In the genomic region with DNA sequence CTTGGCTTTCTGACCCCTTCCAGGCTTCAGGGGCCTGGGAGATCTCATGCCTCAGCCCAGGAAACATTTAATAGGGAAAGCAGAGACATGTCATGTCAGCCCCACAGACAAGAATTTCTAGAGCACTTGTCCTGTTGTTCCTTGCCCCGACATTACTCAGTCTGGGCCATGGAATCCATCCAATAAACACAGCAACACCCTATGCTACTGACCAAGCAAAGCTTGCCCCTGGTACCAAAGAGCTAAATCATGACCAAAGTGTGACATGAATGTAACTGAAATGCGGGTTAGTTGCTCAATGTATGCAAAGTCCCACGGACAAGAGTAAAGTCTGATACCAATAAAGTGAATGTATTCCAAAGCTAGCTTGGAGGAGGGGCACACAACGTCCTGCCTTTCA, we compare ENCODE assay signal across 1 cellular context.
TF ChIP-seq lines count a peak whose summit lies in the region.

No MANE protein-coding gene starts in this region.

TF ChIP-seq in SK-N-SH treated with all-trans-retinoic acid at 6 μM for 48 hours, 23 proteins besides CTCF, POLR2A, EP300 and RAD21 (continued from another document):
- TF ChIP-seq, protein P1, sequence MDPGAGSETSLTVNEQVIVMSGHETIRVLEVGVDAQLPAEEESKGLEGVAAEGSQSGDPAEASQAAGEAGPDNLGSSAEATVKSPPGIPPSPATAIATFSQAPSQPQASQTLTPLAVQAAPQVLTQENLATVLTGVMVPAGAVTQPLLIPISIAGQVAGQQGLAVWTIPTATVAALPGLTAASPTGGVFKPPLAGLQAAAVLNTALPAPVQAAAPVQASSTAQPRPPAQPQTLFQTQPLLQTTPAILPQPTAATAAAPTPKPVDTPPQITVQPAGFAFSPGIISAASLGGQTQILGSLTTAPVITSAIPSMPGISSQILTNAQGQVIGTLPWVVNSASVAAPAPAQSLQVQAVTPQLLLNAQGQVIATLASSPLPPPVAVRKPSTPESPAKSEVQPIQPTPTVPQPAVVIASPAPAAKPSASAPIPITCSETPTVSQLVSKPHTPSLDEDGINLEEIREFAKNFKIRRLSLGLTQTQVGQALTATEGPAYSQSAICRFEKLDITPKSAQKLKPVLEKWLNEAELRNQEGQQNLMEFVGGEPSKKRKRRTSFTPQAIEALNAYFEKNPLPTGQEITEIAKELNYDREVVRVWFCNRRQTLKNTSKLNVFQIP (CRISPR knock-in tag; IDR thresholded peaks at IDR 0.05; ENCODE audit: borderline replicate concordance, low read depth) = no peak
